In the genomic region with DNA sequence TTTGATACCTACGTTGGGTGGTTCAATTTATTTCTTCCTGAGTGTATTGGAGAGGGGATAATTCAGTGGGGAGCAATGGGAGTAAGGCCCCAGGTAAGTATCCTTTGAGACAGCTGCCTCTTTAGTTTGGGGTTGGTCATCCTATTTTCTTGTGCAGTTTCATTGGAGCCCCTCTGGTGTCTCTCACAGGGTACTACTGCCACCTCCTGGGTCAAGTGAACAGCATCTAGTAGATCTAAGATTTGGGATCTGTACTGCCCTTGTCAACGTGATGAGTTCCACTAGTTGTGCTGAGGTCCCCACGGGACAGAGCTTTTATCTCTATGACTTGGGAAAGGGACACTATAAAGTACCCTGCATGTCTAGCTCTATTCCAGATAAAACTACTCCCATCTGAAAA, we compare ENCODE assay signal across 8 cellular contexts.
DNase-seq lines count a peak whose midpoint lies in the region; ATAC-seq lines count a peak whose summit lies in the region.

No MANE protein-coding gene starts in this region.

- peak; percentile 8 for DNase-seq in Caki2 (ENCODE audit: low read depth)
- peak; percentile 60 for DNase-seq in RKO (ENCODE audit: low spot score)
- DNase-seq in astrocyte of the hippocampus (ENCODE audit: low read depth, low spot score): peak; percentile 31
- peak; percentile 44 for DNase-seq in iris pigment epithelial cell (ENCODE audit: low read depth)
- DNase-seq in stimulated activated CD4-positive, alpha-beta T cell treated with anti-CD3 and anti-CD28 coated beads, TNF-alpha, amount 100 ng/mL, for 1 hour (ENCODE audit: low read depth in 3 of 3, low spot score in 1 of 3): peak in 2 of 3 donors; percentile 1 to 5
- no peak for DNase-seq in HuH-7.5 (ENCODE audit: low spot score)

- in situ Hi-C loops in Caki2 (cut with HindIII; ENCODE audit: low pct_unique_long_range_greater_than_20kb, low sequenced_read_pairs): no loop called here

- ATAC-seq in GM18873 (IDR thresholded peaks at IDR 0.05; ENCODE audit: low FRiP score, unreplicated experiment) (peak; percentile 83), HG03135 (IDR thresholded peaks at IDR 0.05; ENCODE audit: unreplicated experiment) (peak; percentile 86)
